ENCODE assay signal across 6 cellular contexts in the genomic region with DNA sequence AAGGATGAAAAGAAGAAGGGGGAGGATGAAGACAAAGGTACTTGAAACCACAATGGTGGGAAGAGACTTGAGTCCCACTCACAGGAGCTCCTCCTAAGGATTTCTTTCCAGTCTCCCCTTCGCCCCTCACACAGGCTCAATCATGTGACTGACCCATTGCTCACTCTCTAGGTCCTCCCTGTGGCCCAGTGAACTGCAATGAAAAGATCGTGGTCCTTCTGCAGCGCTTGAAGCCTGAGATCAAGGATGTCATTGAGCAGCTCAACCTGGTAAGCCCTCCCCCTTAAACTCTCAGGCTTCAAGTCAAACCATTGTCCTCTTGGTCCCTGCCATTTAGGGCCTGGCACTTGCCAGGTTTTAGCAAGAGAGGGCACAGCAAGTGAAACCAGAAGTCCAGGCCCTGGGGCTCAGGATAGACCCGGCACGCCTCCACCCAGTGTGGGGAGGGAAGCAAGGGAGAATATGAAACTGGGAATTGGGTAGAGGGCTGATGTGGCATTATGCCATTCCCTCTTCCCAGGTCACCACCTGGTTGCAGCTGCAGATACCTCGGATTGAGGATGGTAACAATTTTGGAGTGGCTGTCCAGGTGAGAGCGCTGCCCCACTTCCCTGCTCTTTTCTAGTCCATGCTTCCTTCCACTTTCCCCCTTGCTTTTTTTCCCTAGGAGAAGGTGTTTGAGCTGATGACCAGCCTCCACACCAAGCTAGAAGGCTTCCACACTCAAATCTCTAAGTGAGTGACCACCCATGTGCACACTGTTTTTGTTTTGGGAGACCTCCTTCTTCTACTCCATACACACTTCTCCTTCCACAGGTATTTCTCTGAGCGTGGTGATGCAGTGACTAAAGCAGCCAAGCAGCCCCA. TPM values are rescaled to one million over a fixed set of nuclear protein-coding genes. Genes with fewer than 3 reads are reported as not detected.
DNase-seq lines count a peak whose midpoint lies in the region; ATAC-seq and TF ChIP-seq lines count a peak whose summit lies in the region.

No MANE protein-coding gene starts in this region.

- peak overlapping the region; percentile 93 for H3K27ac ChIP-seq in DND-41 (ENCODE audit: low read length)
- H3K27ac ChIP-seq in RWPE2 (ENCODE audit: poor library complexity, severe bottlenecking), result peak overlapping the region; percentile 47
- H3K27ac ChIP-seq in hepatocyte, result no peak overlapping the region

- DNase-seq in DND-41, result no peak
- DNase-seq in RWPE2 (ENCODE audit: low spot score), result no peak
- DNase-seq in naive thymus-derived CD8-positive, alpha-beta T cell, result no peak
- no peak for DNase-seq in hepatocyte (ENCODE audit: low spot score)
- no peak for DNase-seq in kidney glomerular epithelial cell (lab: John Stamatoyannopoulos, UW)
- DNase-seq in HCEC 1CT, result no peak

- H3K9me3 Mint-ChIP-seq in naive thymus-derived CD8-positive, alpha-beta T cell, result no peaks in the 10 kb centered on the region

- H3K27me3 Mint-ChIP-seq in naive thymus-derived CD8-positive, alpha-beta T cell, result no peaks in the 10 kb centered on the region

- H2AFZ ChIP-seq in DND-41 (ENCODE audit: low read depth, low read length) (no peak overlapping the region), hepatocyte (no peak overlapping the region)

- H3K79me2 ChIP-seq in DND-41 (ENCODE audit: insufficient read depth, low read length), result peaks cover 53% of the 10 kb centered on the region
- peaks cover 43% of the 10 kb centered on the region for H3K79me2 ChIP-seq in hepatocyte

- peaks cover 37% of the 10 kb centered on the region for H3K36me3 ChIP-seq in DND-41 (ENCODE audit: insufficient read depth, low read length)
- H3K36me3 ChIP-seq in RWPE2 (ENCODE audit: low read depth), result peaks cover 37% of the 10 kb centered on the region
- H3K36me3 ChIP-seq in hepatocyte (replicated peaks; ENCODE audit: insufficient read depth, low read depth), result no peaks in the 10 kb centered on the region

- H3K9me3 ChIP-seq in DND-41 (ENCODE audit: insufficient read depth, low read length, severe bottlenecking), result no peaks in the 10 kb centered on the region
- no peaks in the 10 kb centered on the region for H3K9me3 ChIP-seq in RWPE2 (ENCODE audit: severe bottlenecking)
- H3K9me3 ChIP-seq in hepatocyte (ENCODE audit: low read depth), result no peaks in the 10 kb centered on the region

- H3K27me3 ChIP-seq in DND-41 (ENCODE audit: insufficient read depth, low read length, poor library complexity) (no peaks in the 10 kb centered on the region), RWPE2 (ENCODE audit: insufficient read depth, poor library complexity, severe bottlenecking) (no peaks in the 10 kb centered on the region), hepatocyte (no peaks in the 10 kb centered on the region)

- H3K4me1 ChIP-seq in DND-41 (ENCODE audit: insufficient read depth, low read length) (peaks cover 59% of the 10 kb centered on the region), RWPE2 (ENCODE audit: insufficient read depth, poor library complexity, severe bottlenecking) (peaks cover 8% of the 10 kb centered on the region), hepatocyte (ENCODE audit: insufficient read depth) (peaks cover 7% of the 10 kb centered on the region)

- H3K27ac Mint-ChIP-seq in naive thymus-derived CD8-positive, alpha-beta T cell, result peak overlapping the region in 9 of 10 donors; percentile 57 to 93 (median 86)

- WGBS in hepatocyte (ENCODE audit: low lambda C conversion rate, missing lambda C conversion rate), result 95% methylated on average over 8 of the region's 8 CpGs

- H3K4me3 Mint-ChIP-seq in naive thymus-derived CD8-positive, alpha-beta T cell, result peak overlapping the region; percentile 55 to 91 (median 89)

- H3K9ac ChIP-seq in DND-41 (ENCODE audit: low read depth, low read length), result peak overlapping the region; percentile 100; the same call in 1 of the 2 replicates

- peak overlapping the region; percentile 74 for H3K4me2 ChIP-seq in DND-41 (ENCODE audit: insufficient read depth, low read length)
- H3K4me2 ChIP-seq in hepatocyte, result no peak overlapping the region

- H3K4me3 ChIP-seq in DND-41 (ENCODE audit: low read depth in 1 of 2, low read length in 2 of 2) (peak overlapping the region in 1 of 2 experiments; percentile 95; a peak in 2 of 4 replicates), RWPE2 (ENCODE audit: severe bottlenecking) (no peak overlapping the region), hepatocyte (no peak overlapping the region)

- H3K9me2 ChIP-seq in hepatocyte (replicated peaks; ENCODE audit: insufficient read depth), result no peaks in the 10 kb centered on the region

- H3K36me3 Mint-ChIP-seq in naive thymus-derived CD8-positive, alpha-beta T cell, result peaks cover 0 to 19% (median 8%) of the 10 kb centered on the region in 3 donors

- TF ChIP-seq CTCF in DND-41 (IDR thresholded peaks at IDR 0.05; ENCODE audit: borderline replicate concordance, extremely low read depth, low read length, poor library complexity, severe bottlenecking), result no peak
- no peak for TF ChIP-seq CTCF in RWPE2 (IDR thresholded peaks at IDR 0.05; ENCODE audit: poor library complexity, severe bottlenecking)
- TF ChIP-seq CTCF in hepatocyte (IDR thresholded peaks at IDR 0.05; ENCODE audit: poor library complexity), result no peak

- H4K20me1 ChIP-seq in DND-41 (ENCODE audit: insufficient read depth, low read length) (peaks cover 32% of the 10 kb centered on the region; the same call in 1 of the 2 replicates), hepatocyte (ENCODE audit: insufficient read depth, poor library complexity, severe bottlenecking) (peaks cover 3% of the 10 kb centered on the region)

- ATAC-seq in DND-41 (ENCODE audit: insufficient read depth, low read depth), result no peak
- ATAC-seq in RWPE2 (ENCODE audit: low read depth), result no peak
- no peak for ATAC-seq in naive thymus-derived CD8-positive, alpha-beta T cell

- peaks cover 29 to 67% (median 62%) of the 10 kb centered on the region in 4 donors for H3K4me1 Mint-ChIP-seq in naive thymus-derived CD8-positive, alpha-beta T cell

- POLR2A ChIA-PET in naive thymus-derived CD8-positive, alpha-beta T cell (lab: Charles Lee), result interaction anchor here (0.5 to 9.5 kb wide), 12 partner anchors 9 to 292 kb away, joined by 3 to 177 read pairs (median 4); a partner anchor contains a TSS

RNA-seq across cellular contexts. Expression of a gene that starts 1.8 kb away (rescaled TPM):
- 100 to 1,000 TPM; 202 to 203 TPM for total RNA-seq in naive thymus-derived CD8-positive, alpha-beta T cell
- polyA plus RNA-seq in naive thymus-derived CD8-positive, alpha-beta T cell, result 100 to 1,000 TPM; 681 to 767 (median 753) TPM
- total RNA-seq in hepatocyte, result 123 and 134 TPM in 2 replicates
- polyA plus RNA-seq in hepatocyte, result 202 and 238 TPM in 2 replicates

RNA-seq across cellular contexts. Expression of a gene that starts 3.6 kb away (rescaled TPM):
- total RNA-seq in naive thymus-derived CD8-positive, alpha-beta T cell, result 10 to 100 TPM; 16.6 to 18.1 TPM
- polyA plus RNA-seq in naive thymus-derived CD8-positive, alpha-beta T cell, result 1 to 10 TPM; 7.5 to 9.4 (median 8.4) TPM
- total RNA-seq in hepatocyte, result 13.8 TPM in 2 replicates
- 32.2 and 34.1 TPM in 2 replicates for polyA plus RNA-seq in hepatocyte

RNA-seq across cellular contexts. Expression of a gene that starts 7.3 kb away (rescaled TPM):
- total RNA-seq in naive thymus-derived CD8-positive, alpha-beta T cell, result 1 to 10 TPM; 1.9 to 2.2 TPM
- under 1 TPM; 0.52 to 0.60 (median 0.52) TPM for polyA plus RNA-seq in naive thymus-derived CD8-positive, alpha-beta T cell
- total RNA-seq in hepatocyte, result 0.24 and 1.0 TPM in 2 replicates
- polyA plus RNA-seq in hepatocyte, result 0.62 and 2.2 TPM in 2 replicates

RNA-seq across cellular contexts. Expression of a gene that starts 8.6 kb away (rescaled TPM):
- 100 to 1,000 TPM; 129 to 140 TPM for total RNA-seq in naive thymus-derived CD8-positive, alpha-beta T cell
- 100 to 1,000 TPM; 402 to 471 (median 463) TPM for polyA plus RNA-seq in naive thymus-derived CD8-positive, alpha-beta T cell
- total RNA-seq in hepatocyte, result 62.7 and 75.5 TPM in 2 replicates
- 178 and 189 TPM in 2 replicates for polyA plus RNA-seq in hepatocyte

RNA-seq across cellular contexts. Expression of a gene that starts 9.5 kb away (rescaled TPM):
- total RNA-seq in naive thymus-derived CD8-positive, alpha-beta T cell, result 10 to 100 TPM; 85.7 to 91.4 TPM
- polyA plus RNA-seq in naive thymus-derived CD8-positive, alpha-beta T cell, result 10 to 100 TPM; 34.1 to 45.3 (median 37.6) TPM
- 27.8 and 35.0 TPM in 2 replicates for total RNA-seq in hepatocyte
- 27.3 and 29.7 TPM in 2 replicates for polyA plus RNA-seq in hepatocyte
